ENCODE assay signal across 1 cellular context in the genomic region with DNA sequence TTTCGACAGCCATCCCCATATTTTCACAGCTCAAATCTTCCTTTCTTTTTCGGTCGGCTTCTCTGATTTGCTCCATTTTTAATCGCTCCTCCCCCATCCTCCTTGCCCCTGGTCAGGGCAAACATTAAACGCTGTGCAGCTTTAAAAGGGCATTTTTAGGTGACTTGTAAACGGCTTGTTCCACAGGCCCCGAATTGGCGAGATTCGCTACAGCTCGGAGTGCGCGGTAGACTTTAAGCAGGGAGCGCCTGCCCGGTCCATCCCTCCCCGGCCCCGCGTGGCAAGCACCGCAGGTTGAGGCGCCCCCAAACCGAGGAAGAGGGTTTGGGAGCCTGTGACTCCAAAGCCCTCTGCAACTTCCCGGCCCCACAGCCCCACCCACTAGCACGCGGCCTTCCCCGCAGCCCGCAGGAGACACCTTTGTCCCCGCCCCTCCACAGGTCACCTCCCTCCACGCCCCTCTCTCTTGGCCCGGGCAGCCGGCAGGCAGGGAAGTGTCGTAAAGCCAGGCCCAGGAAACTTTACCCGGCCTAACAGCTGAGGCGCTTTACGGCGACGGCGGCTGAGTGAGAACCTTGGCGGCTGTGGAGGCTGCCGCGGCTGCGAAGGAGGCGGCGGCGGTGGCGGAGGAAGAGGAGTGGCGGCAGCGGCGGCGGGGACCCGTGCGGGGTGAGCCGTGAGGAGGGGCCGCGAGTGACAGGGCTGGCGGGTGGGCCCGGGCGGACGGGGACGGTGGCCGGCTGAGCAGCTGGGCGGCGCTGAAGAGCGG.
TF ChIP-seq lines count a peak whose summit lies in the region.

A gene (plus strand): TSS at position 550 of the 769 bp plus-strand sequence. CDS start 372 bp downstream, outside the sequence.

TF ChIP-seq in GM12878, 131 proteins besides CTCF, POLR2A, EP300 and RAD21 (continued from another document):
- TF ChIP-seq, protein P1, sequence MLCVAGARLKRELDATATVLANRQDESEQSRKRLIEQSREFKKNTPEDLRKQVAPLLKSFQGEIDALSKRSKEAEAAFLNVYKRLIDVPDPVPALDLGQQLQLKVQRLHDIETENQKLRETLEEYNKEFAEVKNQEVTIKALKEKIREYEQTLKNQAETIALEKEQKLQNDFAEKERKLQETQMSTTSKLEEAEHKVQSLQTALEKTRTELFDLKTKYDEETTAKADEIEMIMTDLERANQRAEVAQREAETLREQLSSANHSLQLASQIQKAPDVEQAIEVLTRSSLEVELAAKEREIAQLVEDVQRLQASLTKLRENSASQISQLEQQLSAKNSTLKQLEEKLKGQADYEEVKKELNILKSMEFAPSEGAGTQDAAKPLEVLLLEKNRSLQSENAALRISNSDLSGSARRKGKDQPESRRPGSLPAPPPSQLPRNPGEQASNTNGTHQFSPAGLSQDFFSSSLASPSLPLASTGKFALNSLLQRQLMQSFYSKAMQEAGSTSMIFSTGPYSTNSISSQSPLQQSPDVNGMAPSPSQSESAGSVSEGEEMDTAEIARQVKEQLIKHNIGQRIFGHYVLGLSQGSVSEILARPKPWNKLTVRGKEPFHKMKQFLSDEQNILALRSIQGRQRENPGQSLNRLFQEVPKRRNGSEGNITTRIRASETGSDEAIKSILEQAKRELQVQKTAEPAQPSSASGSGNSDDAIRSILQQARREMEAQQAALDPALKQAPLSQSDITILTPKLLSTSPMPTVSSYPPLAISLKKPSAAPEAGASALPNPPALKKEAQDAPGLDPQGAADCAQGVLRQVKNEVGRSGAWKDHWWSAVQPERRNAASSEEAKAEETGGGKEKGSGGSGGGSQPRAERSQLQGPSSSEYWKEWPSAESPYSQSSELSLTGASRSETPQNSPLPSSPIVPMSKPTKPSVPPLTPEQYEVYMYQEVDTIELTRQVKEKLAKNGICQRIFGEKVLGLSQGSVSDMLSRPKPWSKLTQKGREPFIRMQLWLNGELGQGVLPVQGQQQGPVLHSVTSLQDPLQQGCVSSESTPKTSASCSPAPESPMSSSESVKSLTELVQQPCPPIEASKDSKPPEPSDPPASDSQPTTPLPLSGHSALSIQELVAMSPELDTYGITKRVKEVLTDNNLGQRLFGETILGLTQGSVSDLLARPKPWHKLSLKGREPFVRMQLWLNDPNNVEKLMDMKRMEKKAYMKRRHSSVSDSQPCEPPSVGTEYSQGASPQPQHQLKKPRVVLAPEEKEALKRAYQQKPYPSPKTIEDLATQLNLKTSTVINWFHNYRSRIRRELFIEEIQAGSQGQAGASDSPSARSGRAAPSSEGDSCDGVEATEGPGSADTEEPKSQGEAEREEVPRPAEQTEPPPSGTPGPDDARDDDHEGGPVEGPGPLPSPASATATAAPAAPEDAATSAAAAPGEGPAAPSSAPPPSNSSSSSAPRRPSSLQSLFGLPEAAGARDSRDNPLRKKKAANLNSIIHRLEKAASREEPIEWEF (IDR thresholded peaks at IDR 0.05; ENCODE audit: insufficient replicate concordance, low read depth, low read length): no peak
- TF ChIP-seq NR2C1 (IDR thresholded peaks at IDR 0.05) (0 out of 2 replicates have a peak, but pooled peaks have one; percentile 36), POU2F2 (IDR thresholded peaks at IDR 0.05; ENCODE audit: borderline replicate concordance, low read depth, low read length) (no peak), LARP7 (IDR thresholded peaks at IDR 0.05) (peak; percentile 12; the same call in 1 of the 2 replicates), MXI1 (IDR thresholded peaks at IDR 0.05; ENCODE audit: low read depth, low read length) (peak; percentile 51), BHLHE40 (IDR thresholded peaks at IDR 0.05; ENCODE audit: borderline replicate concordance in 1 of 2, low read depth in 2 of 2, low read length in 1 of 2) (peak; percentile 26 to 53; a peak in 2 of 4 replicates), ZZZ3 (IDR thresholded peaks at IDR 0.05; ENCODE audit: control insufficient read depth, insufficient read length, low read depth) (no peak), NBN (IDR thresholded peaks at IDR 0.05) (peak; percentile 75), NFXL1 (IDR thresholded peaks at IDR 0.05; ENCODE audit: borderline replicate concordance) (no peak), CBFB (IDR thresholded peaks at IDR 0.05; ENCODE audit: low read depth) (no peak), MEF2B (IDR thresholded peaks at IDR 0.05; ENCODE audit: partially characterized antibody, poor library complexity, severe bottlenecking) (peak; percentile 88), HDGF (IDR thresholded peaks at IDR 0.05) (peak; percentile 68), NR2F1 (conservative IDR thresholded peaks at IDR 0.05) (0 out of 2 replicates have a peak, but pooled peaks have one; percentile 12), CREM (IDR thresholded peaks at IDR 0.05; ENCODE audit: low read depth) (peak; percentile 40), ZNF207 (IDR thresholded peaks at IDR 0.05; ENCODE audit: borderline replicate concordance) (no peak), STAT3 (IDR thresholded peaks at IDR 0.05; ENCODE audit: low read depth, low read length) (no peak), MTA2 (IDR thresholded peaks at IDR 0.05; ENCODE audit: low read depth) (peak; percentile 28; the same call in 1 of the 2 replicates), YY1 (IDR thresholded peaks at IDR 0.05; ENCODE audit: low read depth, low read length) (no peak), IKZF2 (IDR thresholded peaks at IDR 0.05) (0 out of 4 replicates have a peak, but pooled peaks of 1 of the 2 experiments have one; percentile 21), NFYA (IDR thresholded peaks at IDR 0.05; ENCODE audit: borderline replicate concordance, low read depth, low read length) (no peak), IRF4 (IDR thresholded peaks at IDR 0.05; ENCODE audit: low read depth, low read length) (no peak), ESRRA (IDR thresholded peaks at IDR 0.05; ENCODE audit: low read length) (no peak), PML (IDR thresholded peaks at IDR 0.05; ENCODE audit: low read length) (0 out of 2 replicates have a peak, but pooled peaks have one; percentile 52), GATAD2B (conservative IDR thresholded peaks at IDR 0.05; ENCODE audit: low read depth) (no peak), TCF3 (IDR thresholded peaks at IDR 0.05; ENCODE audit: borderline replicate concordance, insufficient read depth, low read depth, low read length) (peak; percentile 57; the same call in 1 of the 2 replicates), RUNX3 (IDR thresholded peaks at IDR 0.05; ENCODE audit: low read length) (peak; percentile 26; the same call in 1 of the 2 replicates), SUZ12 (IDR thresholded peaks at IDR 0.05; ENCODE audit: unreplicated experiment) (no peak), CREB1 (IDR thresholded peaks at IDR 0.05; ENCODE audit: low read depth) (peak; percentile 57), POLR2AphosphoS2 (IDR thresholded peaks at IDR 0.05; ENCODE audit: low read depth, low read length) (no peak), ASH2L (IDR thresholded peaks at IDR 0.05; ENCODE audit: borderline replicate concordance, low read depth) (no peak)
- TF ChIP-seq, protein P2, sequence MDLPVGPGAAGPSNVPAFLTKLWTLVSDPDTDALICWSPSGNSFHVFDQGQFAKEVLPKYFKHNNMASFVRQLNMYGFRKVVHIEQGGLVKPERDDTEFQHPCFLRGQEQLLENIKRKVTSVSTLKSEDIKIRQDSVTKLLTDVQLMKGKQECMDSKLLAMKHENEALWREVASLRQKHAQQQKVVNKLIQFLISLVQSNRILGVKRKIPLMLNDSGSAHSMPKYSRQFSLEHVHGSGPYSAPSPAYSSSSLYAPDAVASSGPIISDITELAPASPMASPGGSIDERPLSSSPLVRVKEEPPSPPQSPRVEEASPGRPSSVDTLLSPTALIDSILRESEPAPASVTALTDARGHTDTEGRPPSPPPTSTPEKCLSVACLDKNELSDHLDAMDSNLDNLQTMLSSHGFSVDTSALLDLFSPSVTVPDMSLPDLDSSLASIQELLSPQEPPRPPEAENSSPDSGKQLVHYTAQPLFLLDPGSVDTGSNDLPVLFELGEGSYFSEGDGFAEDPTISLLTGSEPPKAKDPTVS (IDR thresholded peaks at IDR 0.05; ENCODE audit: low read depth, low read length): 0 out of 2 replicates have a peak, but pooled peaks have one; percentile 4
- TF ChIP-seq, protein P3, sequence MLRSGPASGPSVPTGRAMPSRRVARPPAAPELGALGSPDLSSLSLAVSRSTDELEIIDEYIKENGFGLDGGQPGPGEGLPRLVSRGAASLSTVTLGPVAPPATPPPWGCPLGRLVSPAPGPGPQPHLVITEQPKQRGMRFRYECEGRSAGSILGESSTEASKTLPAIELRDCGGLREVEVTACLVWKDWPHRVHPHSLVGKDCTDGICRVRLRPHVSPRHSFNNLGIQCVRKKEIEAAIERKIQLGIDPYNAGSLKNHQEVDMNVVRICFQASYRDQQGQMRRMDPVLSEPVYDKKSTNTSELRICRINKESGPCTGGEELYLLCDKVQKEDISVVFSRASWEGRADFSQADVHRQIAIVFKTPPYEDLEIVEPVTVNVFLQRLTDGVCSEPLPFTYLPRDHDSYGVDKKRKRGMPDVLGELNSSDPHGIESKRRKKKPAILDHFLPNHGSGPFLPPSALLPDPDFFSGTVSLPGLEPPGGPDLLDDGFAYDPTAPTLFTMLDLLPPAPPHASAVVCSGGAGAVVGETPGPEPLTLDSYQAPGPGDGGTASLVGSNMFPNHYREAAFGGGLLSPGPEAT (IDR thresholded peaks at IDR 0.05; ENCODE audit: low read depth): 0 out of 2 replicates have a peak, but pooled peaks have one; percentile 17
- TF ChIP-seq, protein P4, sequence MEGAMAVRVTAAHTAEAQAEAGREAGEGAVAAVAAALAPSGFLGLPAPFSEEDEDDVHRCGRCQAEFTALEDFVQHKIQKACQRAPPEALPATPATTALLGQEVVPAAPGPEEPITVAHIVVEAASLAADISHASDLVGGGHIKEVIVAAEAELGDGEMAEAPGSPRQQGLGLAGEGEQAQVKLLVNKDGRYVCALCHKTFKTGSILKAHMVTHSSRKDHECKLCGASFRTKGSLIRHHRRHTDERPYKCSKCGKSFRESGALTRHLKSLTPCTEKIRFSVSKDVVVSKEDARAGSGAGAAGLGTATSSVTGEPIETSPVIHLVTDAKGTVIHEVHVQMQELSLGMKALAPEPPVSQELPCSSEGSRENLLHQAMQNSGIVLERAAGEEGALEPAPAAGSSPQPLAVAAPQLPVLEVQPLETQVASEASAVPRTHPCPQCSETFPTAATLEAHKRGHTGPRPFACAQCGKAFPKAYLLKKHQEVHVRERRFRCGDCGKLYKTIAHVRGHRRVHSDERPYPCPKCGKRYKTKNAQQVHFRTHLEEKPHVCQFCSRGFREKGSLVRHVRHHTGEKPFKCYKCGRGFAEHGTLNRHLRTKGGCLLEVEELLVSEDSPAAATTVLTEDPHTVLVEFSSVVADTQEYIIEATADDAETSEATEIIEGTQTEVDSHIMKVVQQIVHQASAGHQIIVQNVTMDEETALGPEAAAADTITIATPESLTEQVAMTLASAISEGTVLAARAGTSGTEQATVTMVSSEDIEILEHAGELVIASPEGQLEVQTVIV (IDR thresholded peaks at IDR 0.05; ENCODE audit: borderline replicate concordance, partially characterized antibody): peak; percentile 99
- TF ChIP-seq, protein P5, sequence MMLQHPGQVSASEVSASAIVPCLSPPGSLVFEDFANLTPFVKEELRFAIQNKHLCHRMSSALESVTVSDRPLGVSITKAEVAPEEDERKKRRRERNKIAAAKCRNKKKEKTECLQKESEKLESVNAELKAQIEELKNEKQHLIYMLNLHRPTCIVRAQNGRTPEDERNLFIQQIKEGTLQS (IDR thresholded peaks at IDR 0.05; ENCODE audit: borderline replicate concordance, extremely low read depth, low read depth, low read length): peak; percentile 52; the same call in 1 of the 2 replicates
- TF ChIP-seq, protein P6, sequence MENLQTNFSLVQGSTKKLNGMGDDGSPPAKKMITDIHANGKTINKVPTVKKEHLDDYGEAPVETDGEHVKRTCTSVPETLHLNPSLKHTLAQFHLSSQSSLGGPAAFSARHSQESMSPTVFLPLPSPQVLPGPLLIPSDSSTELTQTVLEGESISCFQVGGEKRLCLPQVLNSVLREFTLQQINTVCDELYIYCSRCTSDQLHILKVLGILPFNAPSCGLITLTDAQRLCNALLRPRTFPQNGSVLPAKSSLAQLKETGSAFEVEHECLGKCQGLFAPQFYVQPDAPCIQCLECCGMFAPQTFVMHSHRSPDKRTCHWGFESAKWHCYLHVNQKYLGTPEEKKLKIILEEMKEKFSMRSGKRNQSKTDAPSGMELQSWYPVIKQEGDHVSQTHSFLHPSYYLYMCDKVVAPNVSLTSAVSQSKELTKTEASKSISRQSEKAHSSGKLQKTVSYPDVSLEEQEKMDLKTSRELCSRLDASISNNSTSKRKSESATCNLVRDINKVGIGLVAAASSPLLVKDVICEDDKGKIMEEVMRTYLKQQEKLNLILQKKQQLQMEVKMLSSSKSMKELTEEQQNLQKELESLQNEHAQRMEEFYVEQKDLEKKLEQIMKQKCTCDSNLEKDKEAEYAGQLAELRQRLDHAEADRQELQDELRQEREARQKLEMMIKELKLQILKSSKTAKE (IDR thresholded peaks at IDR 0.05; ENCODE audit: low read depth, poor library complexity, severe bottlenecking): no peak
- TF ChIP-seq, protein P7, sequence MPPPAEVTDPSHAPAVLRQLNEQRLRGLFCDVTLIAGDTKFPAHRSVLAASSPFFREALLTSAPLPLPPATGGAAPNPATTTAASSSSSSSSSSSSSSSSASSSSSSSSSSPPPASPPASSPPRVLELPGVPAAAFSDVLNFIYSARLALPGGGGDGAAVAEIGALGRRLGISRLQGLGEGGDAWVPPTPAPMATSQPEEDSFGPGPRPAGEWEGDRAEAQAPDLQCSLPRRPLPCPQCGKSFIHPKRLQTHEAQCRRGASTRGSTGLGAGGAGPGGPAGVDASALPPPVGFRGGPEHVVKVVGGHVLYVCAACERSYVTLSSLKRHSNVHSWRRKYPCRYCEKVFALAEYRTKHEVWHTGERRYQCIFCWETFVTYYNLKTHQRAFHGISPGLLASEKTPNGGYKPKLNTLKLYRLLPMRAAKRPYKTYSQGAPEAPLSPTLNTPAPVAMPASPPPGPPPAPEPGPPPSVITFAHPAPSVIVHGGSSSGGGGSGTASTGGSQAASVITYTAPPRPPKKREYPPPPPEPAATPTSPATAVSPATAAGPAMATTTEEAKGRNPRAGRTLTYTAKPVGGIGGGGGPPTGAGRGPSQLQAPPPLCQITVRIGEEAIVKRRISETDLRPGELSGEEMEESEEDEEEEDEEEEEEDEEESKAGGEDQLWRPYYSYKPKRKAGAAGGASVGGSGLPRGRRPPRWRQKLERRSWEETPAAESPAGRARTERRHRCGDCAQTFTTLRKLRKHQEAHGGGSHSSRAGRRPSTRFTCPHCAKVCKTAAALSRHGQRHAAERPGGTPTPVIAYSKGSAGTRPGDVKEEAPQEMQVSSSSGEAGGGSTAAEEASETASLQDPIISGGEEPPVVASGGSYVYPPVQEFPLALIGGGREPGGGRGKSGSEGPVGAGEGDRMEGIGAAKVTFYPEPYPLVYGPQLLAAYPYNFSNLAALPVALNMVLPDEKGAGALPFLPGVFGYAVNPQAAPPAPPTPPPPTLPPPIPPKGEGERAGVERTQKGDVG (CRISPR knock-in tag; IDR thresholded peaks at IDR 0.05): no peak
